ENCODE assay signal across 20 cellular contexts in genomic region chr9:109206670-109207069, GRCh38. TPM values are rescaled to one million over a fixed set of nuclear protein-coding genes. Genes with fewer than 3 reads are reported as not detected.
DNase-seq lines count a peak whose midpoint lies in the region; ATAC-seq and TF ChIP-seq lines count a peak whose summit lies in the region.
"Had no signal": no experiment of that assay in that cellular context is flagged by ENCODE, and none has a peak within 500 bp of the region (broad histone marks: within the 10 kb centered on the region; RNA-seq: fewer than 3 reads in every experiment).

No MANE protein-coding gene starts in this region.

- H3K4me1 Mint-ChIP-seq in mesothelial cell of epicardium = peaks cover 2% of the 10 kb centered on the region
- H3K4me1 Mint-ChIP-seq: activated CD8-positive, alpha-beta memory T cell treated with anti-CD3 and anti-CD28 coated beads, Interleukin-2, amount 10 ng/mL, durations not matched to agents 7 days and 5 days; CD14-positive monocyte; stimulated activated memory B cell treated with anti-CD40 and anti-IgM and Interleukin-4, amounts not matched to agents 10 μg/mL and 1 μg/mL and 100 μg/mL, for 72 hours had no signal

- no peaks in the 10 kb centered on the region for H3K36me3 ChIP-seq in iPS DF 6.9 (ENCODE audit: control insufficient read depth, insufficient read depth, low read length)

- no peak for ATAC-seq in GM18861 (IDR thresholded peaks at IDR 0.05; ENCODE audit: unreplicated experiment)
- ATAC-seq: activated CD8-positive, alpha-beta memory T cell treated with anti-CD3 and anti-CD28 coated beads, Interleukin-2, amount 10 ng/mL, durations not matched to agents 7 days and 5 days; stimulated activated memory B cell treated with anti-CD40 and anti-IgM and Interleukin-4, amounts not matched to agents 10 μg/mL and 1 μg/mL and 100 μg/mL, for 72 hours had no signal

- no peaks in the 10 kb centered on the region; the same call in 1 of the 2 replicates for H3K9me3 ChIP-seq in iPS DF 6.9 (ENCODE audit: control insufficient read depth, insufficient read depth, low read length)

- no peaks in the 10 kb centered on the region for H3K4me1 ChIP-seq in iPS DF 6.9 (ENCODE audit: control insufficient read depth, insufficient read depth, low read length)

- no peak overlapping the region for H3K4me3 ChIP-seq in GM12875 (ENCODE audit: low read depth, low read length)
- H3K4me3 ChIP-seq in iPS DF 6.9 (ENCODE audit: low read length) = no peak overlapping the region

- no peaks in the 10 kb centered on the region for H3K36me3 Mint-ChIP-seq in mesothelial cell of epicardium
- H3K36me3 Mint-ChIP-seq: activated CD8-positive, alpha-beta memory T cell treated with anti-CD3 and anti-CD28 coated beads, Interleukin-2, amount 10 ng/mL, durations not matched to agents 7 days and 5 days; CD14-positive monocyte; stimulated activated memory B cell treated with anti-CD40 and anti-IgM and Interleukin-4, amounts not matched to agents 10 μg/mL and 1 μg/mL and 100 μg/mL, for 72 hours; type B pancreatic cell had no signal

- no peak overlapping the region for H3K4me3 Mint-ChIP-seq in mesothelial cell of epicardium
- H3K4me3 Mint-ChIP-seq: activated CD8-positive, alpha-beta memory T cell treated with anti-CD3 and anti-CD28 coated beads, Interleukin-2, amount 10 ng/mL, durations not matched to agents 7 days and 5 days; CD14-positive monocyte; HFFc6; stimulated activated memory B cell treated with anti-CD40 and anti-IgM and Interleukin-4, amounts not matched to agents 10 μg/mL and 1 μg/mL and 100 μg/mL, for 72 hours; type B pancreatic cell had no signal

- DNase-seq in DMS 273 (lab: John Stamatoyannopoulos, UW; ENCODE audit: unreplicated experiment) (peak; percentile 11), DMS 273 treated with DMSO at 0.1 percent for 48 hours (lab: John Stamatoyannopoulos, UW) (no peak), OCI-M1 (lab: John Stamatoyannopoulos, UW) (peak; percentile 4), iPS DF 6.9 (ENCODE audit: low read depth, low spot score) (peak; percentile 22), mesothelial cell of epicardium (ENCODE audit: low spot score in 2 of 2, unreplicated experiment in 2 of 2) (no peak), COR-L47 (lab: John Stamatoyannopoulos, UW) (no peak)
- DNase-seq: activated CD8-positive, alpha-beta memory T cell treated with anti-CD3 and anti-CD28 coated beads, Interleukin-2, amount 10 ng/mL, durations not matched to agents 7 days and 5 days; activated effector memory CD4-positive, alpha-beta T cell treated with anti-CD3 and anti-CD28 coated beads, Interleukin-2, amount 50 U/mL, for 16 hours; HFFc6; KBM-7; NCI-H1417 treated with DMSO at 0.1 percent for 48 hours; NCI-H226 had no signal

- no peak overlapping the region for H3K27ac Mint-ChIP-seq in mesothelial cell of epicardium
- H3K27ac Mint-ChIP-seq: activated CD8-positive, alpha-beta memory T cell treated with anti-CD3 and anti-CD28 coated beads, Interleukin-2, amount 10 ng/mL, durations not matched to agents 7 days and 5 days; CD14-positive monocyte; HFFc6; stimulated activated memory B cell treated with anti-CD40 and anti-IgM and Interleukin-4, amounts not matched to agents 10 μg/mL and 1 μg/mL and 100 μg/mL, for 72 hours; type B pancreatic cell had no signal

- H3K9me3 Mint-ChIP-seq in mesothelial cell of epicardium = no peaks in the 10 kb centered on the region
- H3K9me3 Mint-ChIP-seq: HFFc6; stimulated activated memory B cell treated with anti-CD40 and anti-IgM and Interleukin-4, amounts not matched to agents 10 μg/mL and 1 μg/mL and 100 μg/mL, for 72 hours; type B pancreatic cell had no signal

- no CpG with 5 or more reads among the region's 2 CpGs for WGBS in iPS DF 6.9 (ENCODE audit: insufficient coverage, insufficient read length)

- no peak overlapping the region for H3K27ac ChIP-seq in iPS DF 6.9 (ENCODE audit: low read length)
- H3K27ac ChIP-seq: 22Rv1, epithelial cell of prostate had no signal

- TF ChIP-seq CTCF in GM12875 (IDR thresholded peaks at IDR 0.05; ENCODE audit: borderline replicate concordance, insufficient read depth, low read depth, low read length) (peak; percentile 20; the same call in 1 of the 2 replicates), mesothelial cell of epicardium (IDR thresholded peaks at IDR 0.05; ENCODE audit: unreplicated experiment) (no peak)

- H3K27me3 Mint-ChIP-seq in mesothelial cell of epicardium (ENCODE audit: low read depth) = peaks cover 9% of the 10 kb centered on the region

- H3K27me3 ChIP-seq in iPS DF 6.9 (ENCODE audit: control insufficient read depth, insufficient read depth, low read length) = no peaks in the 10 kb centered on the region

RNA-seq across cellular contexts. Expression of gene FRRS1L, which starts 39.6 kb away (rescaled TPM):
- total RNA-seq in mesothelial cell of epicardium = 12.4 to 14.6 TPM (median 14.4 TPM) in 3 replicates
- total RNA-seq: activated CD8-positive, alpha-beta memory T cell treated with anti-CD3 and anti-CD28 coated beads, Interleukin-2, amount 10 ng/mL, durations not matched to agents 7 days and 5 days; G401; HFFc6 had no signal

Comparison
In these comparisons a context has a peak if more than half of its experiments do, and no peak if none do; other contexts are left out.
1. DNase-seq: peak in DMS 273 (single experiment), OCI-M1 (single experiment) and iPS DF 6.9 (single experiment); none in DMS 273 treated with DMSO at 0.1 percent for 48 hours (single experiment), mesothelial cell of epicardium (0 of 2) and COR-L47 (single experiment).